11 cellular contexts compared by ENCODE assay signal in the genomic region with DNA sequence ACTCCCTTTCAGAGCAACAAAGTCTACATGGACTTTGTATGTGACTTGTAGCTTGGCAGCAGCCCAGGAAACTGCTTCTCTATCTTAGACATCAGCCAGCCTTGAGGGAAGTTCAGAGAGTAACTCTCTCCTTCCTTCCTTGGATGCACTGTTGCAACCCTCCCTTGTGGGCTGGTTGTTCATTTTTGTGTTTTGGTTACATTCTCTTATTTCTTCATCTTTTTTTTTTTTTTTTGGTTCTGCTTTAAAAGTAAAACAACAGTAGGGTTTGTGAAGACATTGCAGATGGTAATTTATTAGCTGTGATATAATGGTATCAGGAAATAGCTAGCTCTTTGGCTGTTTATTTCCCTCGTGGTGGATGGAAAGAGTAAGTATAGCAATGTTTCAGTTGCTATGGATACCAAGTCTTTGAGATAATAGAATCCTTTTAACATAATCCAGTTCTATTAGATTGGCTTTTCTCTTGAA.
DNase-seq lines count a peak whose midpoint lies in the region; ATAC-seq, FAIRE-seq and TF ChIP-seq lines count a peak whose summit lies in the region.
"Had no signal": no experiment of that assay in that cellular context is flagged by ENCODE, and none has a peak within 500 bp of the region (broad histone marks: within the 10 kb centered on the region; RNA-seq: fewer than 3 reads in every experiment).

No MANE protein-coding gene starts in this region.

- H3K9me3 ChIP-seq in BLaER1 treated with 17β-estradiol and CSF1 and Interleukin-3, amounts not matched to agents 10 nM and 100 nM (replicated peaks in 1 of 11): peaks cover 0 to 3% (median 0%) of the 10 kb centered on the region in 11 experiments; a peak in 3 of 22 replicates

- no peak overlapping the region for H3K4me3 ChIP-seq in BLaER1 treated with 17β-estradiol and CSF1 and Interleukin-3, amounts not matched to agents 10 nM and 100 nM
- H3K4me3 ChIP-seq in fibroblast of villous mesenchyme (ENCODE audit: low read depth, low read length) (no peak overlapping the region), H7 (ENCODE audit: insufficient read depth, low read depth, low read length) (no peak overlapping the region)

- DNase-seq in OCI-M1 (lab: John Stamatoyannopoulos, UW): peak; percentile 66
- DNase-seq in fibroblast of villous mesenchyme (ENCODE audit: low read depth): peak; percentile 77
- no peak for DNase-seq in osteocyte (ENCODE audit: extremely low spot score, unreplicated experiment)
- DNase-seq in hepatic stellate cell (ENCODE audit: low spot score): no peak
- DNase-seq in H7: no peak
- DNase-seq in H54 (ENCODE audit: insufficient read length, low spot score): no peak
- DNase-seq: NCI-H2171 treated with DMSO at 0.1 percent for 48 hours had no signal

- no peak for TF ChIP-seq POLR2A in H54 (IDR thresholded peaks at IDR 0.05; ENCODE audit: low read depth, low read length)

- no peaks in the 10 kb centered on the region for H3K36me3 ChIP-seq in BLaER1 treated with 17β-estradiol and CSF1 and Interleukin-3, amounts not matched to agents 10 nM and 100 nM
- H3K36me3 ChIP-seq in H7 (replicated peaks; ENCODE audit: control insufficient read depth, insufficient read depth, low read length): no peaks in the 10 kb centered on the region

- no peaks in the 10 kb centered on the region for H3K36me3 Mint-ChIP-seq in osteocyte (ENCODE audit: unreplicated experiment)

- H3K27ac ChIP-seq in BLaER1 treated with 17β-estradiol and CSF1 and Interleukin-3, amounts not matched to agents 10 nM and 100 nM: peak overlapping the region in 10 of 11 experiments; percentile 1 to 73 (median 56); a peak in 14 of 22 replicates

- no peak overlapping the region for H3K4me3 Mint-ChIP-seq in osteocyte (ENCODE audit: unreplicated experiment)

- H4K20me1 ChIP-seq in BLaER1 treated with 17β-estradiol and CSF1 and Interleukin-3, amounts not matched to agents 10 nM and 100 nM: no peaks in the 10 kb centered on the region

- H3K9ac ChIP-seq in BLaER1 treated with 17β-estradiol and CSF1 and Interleukin-3, amounts not matched to agents 10 nM and 100 nM: peak overlapping the region in 2 of 11 experiments; percentile 1 to 12; a peak in 2 of 22 replicates

- no peak for TF ChIP-seq CTCF in fibroblast of villous mesenchyme (IDR thresholded peaks at IDR 0.05; ENCODE audit: insufficient read depth, low read depth, low read length)
- TF ChIP-seq CTCF in osteocyte (IDR thresholded peaks at IDR 0.05): no peak

- no peaks in the 10 kb centered on the region for H3K9me3 Mint-ChIP-seq in osteocyte (ENCODE audit: unreplicated experiment)

- ATAC-seq in GM21367 (IDR thresholded peaks at IDR 0.05; ENCODE audit: unreplicated experiment): no peak

- peaks cover 0 to 41% (median 28%) of the 10 kb centered on the region in 10 experiments; a peak in 15 of 20 replicates for H3K4me1 ChIP-seq in BLaER1 treated with 17β-estradiol and CSF1 and Interleukin-3, amounts not matched to agents 10 nM and 100 nM

- no peaks in the 10 kb centered on the region for H3K27me3 ChIP-seq in BLaER1 treated with 17β-estradiol and CSF1 and Interleukin-3, amounts not matched to agents 10 nM and 100 nM
- no peaks in the 10 kb centered on the region for H3K27me3 ChIP-seq in H7 (ENCODE audit: control insufficient read depth, insufficient read depth, low read length)

- no peaks in the 10 kb centered on the region for H3K27me3 Mint-ChIP-seq in osteocyte (ENCODE audit: unreplicated experiment)

- no peak for FAIRE-seq in H54 (lab: Jason Lieb, UNC)
- FAIRE-seq: GM19239, TTC549 had no signal

- H3K4me2 ChIP-seq in BLaER1 treated with 17β-estradiol and CSF1 and Interleukin-3, amounts not matched to agents 10 nM and 100 nM: peak overlapping the region in 8 of 11 experiments; percentile 30 to 71 (median 64); a peak in 15 of 22 replicates

- H3K4me1 Mint-ChIP-seq in osteocyte (ENCODE audit: unreplicated experiment): peaks cover 29% of the 10 kb centered on the region

- peak overlapping the region; percentile 85 for H3K27ac Mint-ChIP-seq in osteocyte (ENCODE audit: unreplicated experiment)

Comparison
In these comparisons a context has a peak if more than half of its experiments do, and no peak if none do; other contexts are left out.
1. DNase-seq: peak in OCI-M1 (single experiment) and fibroblast of villous mesenchyme (single experiment); none in osteocyte (single experiment), hepatic stellate cell (single experiment), H7 (single experiment) and H54 (single experiment).